Comparison of ENCODE assay signal across 8 cellular contexts in the genomic region with DNA sequence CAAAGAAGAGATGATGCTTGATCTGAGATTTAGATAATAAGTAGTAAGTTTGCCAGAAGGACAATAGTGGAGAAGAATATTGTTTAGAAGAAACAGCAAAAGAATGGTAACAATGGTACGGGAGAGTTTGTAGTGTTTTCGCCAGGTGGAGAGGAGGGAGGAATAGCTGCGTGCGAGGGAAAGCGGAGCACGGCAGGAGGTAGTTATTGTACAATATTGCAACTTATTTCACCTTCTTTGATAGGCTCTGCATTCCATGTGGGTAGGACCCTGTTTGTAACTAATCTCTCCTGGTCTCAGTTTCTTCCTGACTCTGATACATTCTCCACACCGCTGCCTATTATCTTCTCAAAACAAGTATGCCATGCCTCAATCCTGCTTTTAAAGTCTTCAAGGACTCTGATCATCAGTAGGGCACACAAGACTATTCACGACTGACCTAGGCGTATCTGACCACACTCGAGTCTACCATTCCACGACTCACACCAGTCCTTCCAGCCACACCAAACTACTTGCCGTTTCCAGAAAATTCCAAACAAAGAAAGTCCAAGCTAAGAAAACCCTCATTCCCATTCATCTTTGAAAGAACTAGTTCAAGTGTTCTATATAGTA. TPM values are rescaled to one million over a fixed set of nuclear protein-coding genes. Genes with fewer than 3 reads are reported as not detected.
DNase-seq lines count a peak whose midpoint lies in the region; ATAC-seq and TF ChIP-seq lines count a peak whose summit lies in the region.

No MANE protein-coding gene starts in this region.

- TF ChIP-seq CTCF in liver (IDR thresholded peaks at IDR 0.05; ENCODE audit: low read depth, low read length, missing input control) (no peak), type B pancreatic cell (conservative IDR thresholded peaks at IDR 0.05) (no peak)

- H3K4me3 ChIP-seq in adipocyte (ENCODE audit: low read length) = peak overlapping the region; percentile 99
- peak overlapping the region; percentile 85 to 96 (median 93) for H3K4me3 ChIP-seq in liver (ENCODE audit: low read depth in 1 of 3, low read length in 3 of 3)

- H3K27ac Mint-ChIP-seq in activated T-cell treated with anti-CD3 and anti-CD28 coated beads, Interleukin-2, amount 50 U/mL, for 72 hours = peak overlapping the region; percentile 96
- peak overlapping the region; percentile 98 for H3K27ac Mint-ChIP-seq in type B pancreatic cell

- TF ChIP-seq RAD21 in liver (IDR thresholded peaks at IDR 0.05) = no peak

- no peak for DNase-seq in activated T-cell treated with anti-CD3 and anti-CD28 coated beads, Interleukin-2, amount 50 U/mL, for 72 hours
- DNase-seq in activated T-cell treated with anti-CD3 and anti-CD28 coated beads for 4 hours (no peak), adipocyte (ENCODE audit: low read depth) (peak; percentile 34), type B pancreatic cell (ENCODE audit: extremely low spot score, unreplicated experiment) (no peak), NCI-H2081 (lab: John Stamatoyannopoulos, UW) (no peak)

- H3K27me3 ChIP-seq in adipocyte (replicated peaks; ENCODE audit: control insufficient read depth, insufficient read depth, low read length) = no peaks in the 10 kb centered on the region
- no peaks in the 10 kb centered on the region for H3K27me3 ChIP-seq in liver (ENCODE audit: control insufficient read depth in 4 of 4, insufficient read depth in 4 of 4, low read length in 3 of 4)

- H3K9ac ChIP-seq in adipocyte (ENCODE audit: low read length) (peak overlapping the region; percentile 100), liver (ENCODE audit: low read depth in 1 of 2, low read length in 2 of 2) (peak overlapping the region; percentile 55 to 100)

- peak overlapping the region; percentile 89 to 98 for H3K4me3 Mint-ChIP-seq in activated T-cell treated with anti-CD3 and anti-CD28 coated beads, Interleukin-2, amount 50 U/mL, for 72 hours
- H3K4me3 Mint-ChIP-seq in type B pancreatic cell = peak overlapping the region; percentile 96

- H3K36me3 ChIP-seq in adipocyte (ENCODE audit: control insufficient read depth, insufficient read depth, low read length, severe bottlenecking) (peaks cover 6% of the 10 kb centered on the region), liver (ENCODE audit: control insufficient read depth in 4 of 4, insufficient read depth in 3 of 4, low read depth in 1 of 4, low read length in 3 of 4) (peaks cover 0 to 4% (median 1%) of the 10 kb centered on the region in 4 donors)

- H3K36me3 Mint-ChIP-seq in activated T-cell treated with anti-CD3 and anti-CD28 coated beads, Interleukin-2, amount 50 U/mL, for 72 hours (ENCODE audit: insufficient read depth in 2 of 2) = peaks cover 3 to 13% of the 10 kb centered on the region in 2 donors
- H3K36me3 Mint-ChIP-seq in type B pancreatic cell = peaks cover 3% of the 10 kb centered on the region

- no peaks in the 10 kb centered on the region for H3K9me3 ChIP-seq in adipocyte (ENCODE audit: control insufficient read depth, low read length)
- H3K9me3 ChIP-seq in liver (ENCODE audit: control insufficient read depth in 4 of 4, low read length in 3 of 4) = no peaks in the 10 kb centered on the region

- H3K4me1 ChIP-seq in adipocyte (ENCODE audit: control insufficient read depth, insufficient read depth, low read length) (peaks cover 26% of the 10 kb centered on the region), liver (ENCODE audit: control insufficient read depth in 4 of 4, insufficient read depth in 4 of 4, low read length in 3 of 4) (peaks cover 0 to 25% (median 17%) of the 10 kb centered on the region in 4 donors)

- peaks cover 11% of the 10 kb centered on the region for H3K27me3 Mint-ChIP-seq in activated T-cell treated with anti-CD3 and anti-CD28 coated beads, Interleukin-2, amount 50 U/mL, for 72 hours (ENCODE audit: low read depth)
- peaks cover 15% of the 10 kb centered on the region for H3K27me3 Mint-ChIP-seq in type B pancreatic cell

- WGBS in liver = 33% methylated on average over 12 of the region's 12 CpGs

- H3K9me3 Mint-ChIP-seq in activated T-cell treated with anti-CD3 and anti-CD28 coated beads, Interleukin-2, amount 50 U/mL, for 72 hours = no peaks in the 10 kb centered on the region
- no peaks in the 10 kb centered on the region for H3K9me3 Mint-ChIP-seq in type B pancreatic cell

- peak overlapping the region; percentile 86 to 98 for H3K27ac ChIP-seq in liver (ENCODE audit: low read depth in 1 of 2, low read length in 2 of 2)

- no peak for ATAC-seq in activated T-cell treated with anti-CD3 and anti-CD28 coated beads, Interleukin-2, amount 50 U/mL, for 72 hours (replicated peaks in 1 of 2)
- ATAC-seq in GM19467 (IDR thresholded peaks at IDR 0.05; ENCODE audit: unreplicated experiment) (no peak), GM21423 (IDR thresholded peaks at IDR 0.05; ENCODE audit: unreplicated experiment) (no peak)

- H3K4me1 Mint-ChIP-seq in activated T-cell treated with anti-CD3 and anti-CD28 coated beads, Interleukin-2, amount 50 U/mL, for 72 hours (ENCODE audit: low read depth) = peaks cover 42% of the 10 kb centered on the region
- peaks cover 23% of the 10 kb centered on the region for H3K4me1 Mint-ChIP-seq in type B pancreatic cell (ENCODE audit: unreplicated experiment)

TF ChIP-seq in liver, 16 proteins besides CTCF, POLR2A, EP300 and RAD21 (continues in another document):
- TF ChIP-seq HNF4A (conservative IDR thresholded peaks at IDR 0.05) = no peak
- TF ChIP-seq EGR1 (IDR thresholded peaks at IDR 0.05; ENCODE audit: low read depth in 2 of 2) = no peak
- TF ChIP-seq, protein P1, sequence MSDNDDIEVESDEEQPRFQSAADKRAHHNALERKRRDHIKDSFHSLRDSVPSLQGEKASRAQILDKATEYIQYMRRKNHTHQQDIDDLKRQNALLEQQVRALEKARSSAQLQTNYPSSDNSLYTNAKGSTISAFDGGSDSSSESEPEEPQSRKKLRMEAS (IDR thresholded peaks at IDR 0.05) = no peak
- TF ChIP-seq, protein P2, sequence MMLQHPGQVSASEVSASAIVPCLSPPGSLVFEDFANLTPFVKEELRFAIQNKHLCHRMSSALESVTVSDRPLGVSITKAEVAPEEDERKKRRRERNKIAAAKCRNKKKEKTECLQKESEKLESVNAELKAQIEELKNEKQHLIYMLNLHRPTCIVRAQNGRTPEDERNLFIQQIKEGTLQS (IDR thresholded peaks at IDR 0.05) = no peak
- no peak for TF ChIP-seq NR2F2 (IDR thresholded peaks at IDR 0.05)
- TF ChIP-seq HNF4G (IDR thresholded peaks at IDR 0.05) = no peak
- TF ChIP-seq YY1 (IDR thresholded peaks at IDR 0.05) = no peak
- TF ChIP-seq, protein P3, sequence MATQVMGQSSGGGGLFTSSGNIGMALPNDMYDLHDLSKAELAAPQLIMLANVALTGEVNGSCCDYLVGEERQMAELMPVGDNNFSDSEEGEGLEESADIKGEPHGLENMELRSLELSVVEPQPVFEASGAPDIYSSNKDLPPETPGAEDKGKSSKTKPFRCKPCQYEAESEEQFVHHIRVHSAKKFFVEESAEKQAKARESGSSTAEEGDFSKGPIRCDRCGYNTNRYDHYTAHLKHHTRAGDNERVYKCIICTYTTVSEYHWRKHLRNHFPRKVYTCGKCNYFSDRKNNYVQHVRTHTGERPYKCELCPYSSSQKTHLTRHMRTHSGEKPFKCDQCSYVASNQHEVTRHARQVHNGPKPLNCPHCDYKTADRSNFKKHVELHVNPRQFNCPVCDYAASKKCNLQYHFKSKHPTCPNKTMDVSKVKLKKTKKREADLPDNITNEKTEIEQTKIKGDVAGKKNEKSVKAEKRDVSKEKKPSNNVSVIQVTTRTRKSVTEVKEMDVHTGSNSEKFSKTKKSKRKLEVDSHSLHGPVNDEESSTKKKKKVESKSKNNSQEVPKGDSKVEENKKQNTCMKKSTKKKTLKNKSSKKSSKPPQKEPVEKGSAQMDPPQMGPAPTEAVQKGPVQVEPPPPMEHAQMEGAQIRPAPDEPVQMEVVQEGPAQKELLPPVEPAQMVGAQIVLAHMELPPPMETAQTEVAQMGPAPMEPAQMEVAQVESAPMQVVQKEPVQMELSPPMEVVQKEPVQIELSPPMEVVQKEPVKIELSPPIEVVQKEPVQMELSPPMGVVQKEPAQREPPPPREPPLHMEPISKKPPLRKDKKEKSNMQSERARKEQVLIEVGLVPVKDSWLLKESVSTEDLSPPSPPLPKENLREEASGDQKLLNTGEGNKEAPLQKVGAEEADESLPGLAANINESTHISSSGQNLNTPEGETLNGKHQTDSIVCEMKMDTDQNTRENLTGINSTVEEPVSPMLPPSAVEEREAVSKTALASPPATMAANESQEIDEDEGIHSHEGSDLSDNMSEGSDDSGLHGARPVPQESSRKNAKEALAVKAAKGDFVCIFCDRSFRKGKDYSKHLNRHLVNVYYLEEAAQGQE (IDR thresholded peaks at IDR 0.05) = no peak
- TF ChIP-seq RXRA (IDR thresholded peaks at IDR 0.05) = no peak
- TF ChIP-seq JUND (IDR thresholded peaks at IDR 0.05) = no peak
- TF ChIP-seq FOXA1 (IDR thresholded peaks at IDR 0.05) = no peak
- TF ChIP-seq, protein P4, sequence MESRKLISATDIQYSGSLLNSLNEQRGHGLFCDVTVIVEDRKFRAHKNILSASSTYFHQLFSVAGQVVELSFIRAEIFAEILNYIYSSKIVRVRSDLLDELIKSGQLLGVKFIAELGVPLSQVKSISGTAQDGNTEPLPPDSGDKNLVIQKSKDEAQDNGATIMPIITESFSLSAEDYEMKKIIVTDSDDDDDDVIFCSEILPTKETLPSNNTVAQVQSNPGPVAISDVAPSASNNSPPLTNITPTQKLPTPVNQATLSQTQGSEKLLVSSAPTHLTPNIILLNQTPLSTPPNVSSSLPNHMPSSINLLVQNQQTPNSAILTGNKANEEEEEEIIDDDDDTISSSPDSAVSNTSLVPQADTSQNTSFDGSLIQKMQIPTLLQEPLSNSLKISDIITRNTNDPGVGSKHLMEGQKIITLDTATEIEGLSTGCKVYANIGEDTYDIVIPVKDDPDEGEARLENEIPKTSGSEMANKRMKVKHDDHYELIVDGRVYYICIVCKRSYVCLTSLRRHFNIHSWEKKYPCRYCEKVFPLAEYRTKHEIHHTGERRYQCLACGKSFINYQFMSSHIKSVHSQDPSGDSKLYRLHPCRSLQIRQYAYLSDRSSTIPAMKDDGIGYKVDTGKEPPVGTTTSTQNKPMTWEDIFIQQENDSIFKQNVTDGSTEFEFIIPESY (IDR thresholded peaks at IDR 0.05) = no peak
- TF ChIP-seq TAF1 (conservative IDR thresholded peaks at IDR 0.05) = no peak

RNA-seq across cellular contexts. Expression of a gene that starts 1.1 kb away (rescaled TPM):
- 10 to 100 TPM; 29.5 to 42.0 TPM for total RNA-seq in activated T-cell treated with anti-CD3 and anti-CD28 coated beads, Interleukin-2, amount 50 U/mL, for 72 hours
- 10 to 100 TPM; 11.7 to 13.1 TPM for total RNA-seq in liver
- polyA plus RNA-seq in liver = 1 to 10 TPM; 6.4 to 7.5 TPM
- total RNA-seq in type B pancreatic cell (ENCODE audit: low replicate concordance) = 29.4 and 36.7 TPM in 2 replicates

RNA-seq across cellular contexts. Expression of a gene that starts 21.4 kb away (rescaled TPM):
- 10 to 100 TPM; 15.3 to 23.3 TPM for total RNA-seq in activated T-cell treated with anti-CD3 and anti-CD28 coated beads, Interleukin-2, amount 50 U/mL, for 72 hours
- 10 to 100 TPM; 20.1 to 22.7 TPM for total RNA-seq in liver
- 10 to 100 TPM; 21.1 to 30.2 TPM for polyA plus RNA-seq in liver
- 29.2 and 29.4 TPM in 2 replicates for total RNA-seq in type B pancreatic cell (ENCODE audit: low replicate concordance)

RNA-seq across cellular contexts. Expression of a gene that starts 59.9 kb away (rescaled TPM):
- 100 to 1,000 TPM; 106 to 170 TPM for total RNA-seq in activated T-cell treated with anti-CD3 and anti-CD28 coated beads, Interleukin-2, amount 50 U/mL, for 72 hours
- total RNA-seq in liver (1 to 10 TPM; 1.4 TPM), type B pancreatic cell (ENCODE audit: low replicate concordance) (0.58 and 0.98 TPM in 2 replicates)
- polyA plus RNA-seq in liver = under 1 TPM; 0.07 to 0.27 TPM

Comparison
In these comparisons a context has a peak if more than half of its experiments do, and no peak if none do; other contexts are left out.
1. RNA of a gene that starts 59.9 kb away (total RNA-seq): 106 to 170 TPM in activated T-cell treated with anti-CD3 and anti-CD28 coated beads, Interleukin-2, amount 50 U/mL, for 72 hours; 1.4 TPM in liver and 0.58 to 0.98 TPM in type B pancreatic cell; every median in the first group is over 10 times any median in the second.